In genomic region chr19:57738770-57739169, GRCh38 we compare ENCODE assay signal across 2 cellular contexts. TPM values are rescaled to one million over a fixed set of nuclear protein-coding genes. Genes with fewer than 3 reads are reported as not detected.
"Had no signal": no experiment of that assay in that cellular context is flagged by ENCODE, and none has a peak within 500 bp of the region (broad histone marks: within the 10 kb centered on the region; RNA-seq: fewer than 3 reads in every experiment).

No MANE protein-coding gene starts in this region.

RNA-seq across cellular contexts. Expression of gene ZNF671, which starts 11.3 kb away (rescaled TPM):
- total RNA-seq: NCI-H460 had no signal
- polyA plus RNA-seq: SK-N-SH had no signal

RNA-seq across cellular contexts. Expression of gene ZNF154, which starts 29.8 kb away (rescaled TPM):
- total RNA-seq: NCI-H460 had no signal
- polyA plus RNA-seq: SK-N-SH had no signal
